In the genomic region with DNA sequence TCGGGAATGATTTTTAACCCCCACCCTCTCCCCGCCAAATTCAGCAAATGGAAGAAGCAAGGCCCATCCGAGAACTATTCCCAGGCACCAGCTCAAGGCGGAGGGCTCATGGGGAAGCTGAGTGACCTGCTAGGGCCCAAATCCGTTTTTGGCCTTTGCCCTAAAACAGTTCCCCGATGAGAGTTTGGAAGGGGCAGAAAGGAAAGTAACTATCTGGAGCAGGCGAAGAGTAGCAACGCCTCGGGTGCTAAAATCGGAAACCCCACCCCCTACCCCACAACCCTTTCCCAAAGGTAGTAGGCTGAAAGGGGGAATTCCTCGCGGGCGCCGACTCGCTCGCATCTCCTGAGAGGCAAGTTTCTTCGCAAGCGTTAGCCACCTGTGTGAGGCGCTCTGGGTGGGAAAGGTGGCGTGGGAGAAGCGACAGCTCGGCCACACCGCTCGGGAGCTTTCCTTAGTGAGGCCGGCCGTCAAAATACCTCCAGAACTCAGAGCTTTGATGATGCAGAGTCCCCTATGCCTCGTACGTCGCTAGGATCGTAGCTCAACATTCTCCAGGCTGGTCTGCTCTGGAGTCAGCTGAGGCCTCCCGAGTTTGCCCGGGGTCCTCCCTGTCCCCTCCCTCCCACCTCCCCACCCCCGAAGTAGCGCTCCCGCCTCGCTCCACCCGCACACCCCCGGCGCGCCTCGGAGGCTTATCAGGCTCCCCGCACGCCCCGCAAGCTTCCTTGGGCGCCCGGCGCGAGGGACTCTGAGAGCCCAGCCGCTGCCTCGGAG, we compare ENCODE assay signal across 1 cellular context.
TF ChIP-seq lines count a peak whose summit lies in the region.

No MANE protein-coding gene starts in this region.

TF ChIP-seq in HEK293, 187 proteins besides CTCF, POLR2A, EP300 and RAD21 (continued from another document):
- TF ChIP-seq, protein P1, sequence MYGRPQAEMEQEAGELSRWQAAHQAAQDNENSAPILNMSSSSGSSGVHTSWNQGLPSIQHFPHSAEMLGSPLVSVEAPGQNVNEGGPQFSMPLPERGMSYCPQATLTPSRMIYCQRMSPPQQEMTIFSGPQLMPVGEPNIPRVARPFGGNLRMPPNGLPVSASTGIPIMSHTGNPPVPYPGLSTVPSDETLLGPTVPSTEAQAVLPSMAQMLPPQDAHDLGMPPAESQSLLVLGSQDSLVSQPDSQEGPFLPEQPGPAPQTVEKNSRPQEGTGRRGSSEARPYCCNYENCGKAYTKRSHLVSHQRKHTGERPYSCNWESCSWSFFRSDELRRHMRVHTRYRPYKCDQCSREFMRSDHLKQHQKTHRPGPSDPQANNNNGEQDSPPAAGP (tag by site-specific recombination; IDR thresholded peaks at IDR 0.05) = 0 out of 2 replicates have a peak, but pooled peaks have one; percentile 19
- TF ChIP-seq PRDM1 (tag by site-specific recombination; IDR thresholded peaks at IDR 0.05) (peak; percentile 85), KLF1 (tag by site-specific recombination; IDR thresholded peaks at IDR 0.05) (peak; percentile 45), ZBTB20 (tag by site-specific recombination; IDR thresholded peaks at IDR 0.05) (peak; percentile 49; the same call in 1 of the 2 replicates), ZNF292 (tag by site-specific recombination; IDR thresholded peaks at IDR 0.05; ENCODE audit: borderline replicate concordance, low read depth) (no peak), ZNF510 (tag by site-specific recombination; IDR thresholded peaks at IDR 0.05; ENCODE audit: insufficient replicate concordance) (no peak), ZNF341 (tag by site-specific recombination; IDR thresholded peaks at IDR 0.05; ENCODE audit: low read depth) (no peak), ZNF600 (tag by site-specific recombination; IDR thresholded peaks at IDR 0.05) (peak; percentile 71), KLF9 (tag by site-specific recombination; IDR thresholded peaks at IDR 0.05; ENCODE audit: low read depth) (0 out of 2 replicates have a peak, but pooled peaks have one; percentile 20), ZNF335 (tag by site-specific recombination; conservative IDR thresholded peaks at IDR 0.05) (peak; percentile 86), ZBTB8A (tag by site-specific recombination; IDR thresholded peaks at IDR 0.05) (peak; percentile 49), EGR2 (tag by site-specific recombination; IDR thresholded peaks at IDR 0.05; ENCODE audit: low read depth) (peak; percentile 78), ZFHX2 (tag by site-specific recombination; conservative IDR thresholded peaks at IDR 0.05) (peak; percentile 87), ZNF843 (tag by site-specific recombination; IDR thresholded peaks at IDR 0.05) (no peak), ZNF391 (tag by site-specific recombination; IDR thresholded peaks at IDR 0.05; ENCODE audit: borderline replicate concordance, low read depth) (no peak), ZBTB7A (tag by site-specific recombination; IDR thresholded peaks at IDR 0.05; ENCODE audit: low read depth) (no peak), KLF8 (tag by site-specific recombination; IDR thresholded peaks at IDR 0.05) (peak; percentile 85; the same call in 1 of the 2 replicates)
- TF ChIP-seq, protein P2, sequence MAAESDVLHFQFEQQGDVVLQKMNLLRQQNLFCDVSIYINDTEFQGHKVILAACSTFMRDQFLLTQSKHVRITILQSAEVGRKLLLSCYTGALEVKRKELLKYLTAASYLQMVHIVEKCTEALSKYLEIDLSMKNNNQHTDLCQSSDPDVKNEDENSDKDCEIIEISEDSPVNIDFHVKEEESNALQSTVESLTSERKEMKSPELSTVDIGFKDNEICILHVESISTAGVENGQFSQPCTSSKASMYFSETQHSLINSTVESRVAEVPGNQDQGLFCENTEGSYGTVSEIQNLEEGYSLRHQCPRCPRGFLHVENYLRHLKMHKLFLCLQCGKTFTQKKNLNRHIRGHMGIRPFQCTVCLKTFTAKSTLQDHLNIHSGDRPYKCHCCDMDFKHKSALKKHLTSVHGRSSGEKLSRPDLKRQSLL (tag by site-specific recombination; IDR thresholded peaks at IDR 0.05) = peak; percentile 63; the same call in 1 of the 2 replicates
- TF ChIP-seq, protein P3, sequence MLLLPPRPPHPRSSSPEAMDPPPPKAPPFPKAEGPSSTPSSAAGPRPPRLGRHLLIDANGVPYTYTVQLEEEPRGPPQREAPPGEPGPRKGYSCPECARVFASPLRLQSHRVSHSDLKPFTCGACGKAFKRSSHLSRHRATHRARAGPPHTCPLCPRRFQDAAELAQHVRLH (tag by site-specific recombination; IDR thresholded peaks at IDR 0.05) = peak; percentile 83
- TF ChIP-seq, protein P4, sequence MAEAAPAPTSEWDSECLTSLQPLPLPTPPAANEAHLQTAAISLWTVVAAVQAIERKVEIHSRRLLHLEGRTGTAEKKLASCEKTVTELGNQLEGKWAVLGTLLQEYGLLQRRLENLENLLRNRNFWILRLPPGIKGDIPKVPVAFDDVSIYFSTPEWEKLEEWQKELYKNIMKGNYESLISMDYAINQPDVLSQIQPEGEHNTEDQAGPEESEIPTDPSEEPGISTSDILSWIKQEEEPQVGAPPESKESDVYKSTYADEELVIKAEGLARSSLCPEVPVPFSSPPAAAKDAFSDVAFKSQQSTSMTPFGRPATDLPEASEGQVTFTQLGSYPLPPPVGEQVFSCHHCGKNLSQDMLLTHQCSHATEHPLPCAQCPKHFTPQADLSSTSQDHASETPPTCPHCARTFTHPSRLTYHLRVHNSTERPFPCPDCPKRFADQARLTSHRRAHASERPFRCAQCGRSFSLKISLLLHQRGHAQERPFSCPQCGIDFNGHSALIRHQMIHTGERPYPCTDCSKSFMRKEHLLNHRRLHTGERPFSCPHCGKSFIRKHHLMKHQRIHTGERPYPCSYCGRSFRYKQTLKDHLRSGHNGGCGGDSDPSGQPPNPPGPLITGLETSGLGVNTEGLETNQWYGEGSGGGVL (tag by site-specific recombination; IDR thresholded peaks at IDR 0.05) = peak; percentile 66
- TF ChIP-seq, protein P5, sequence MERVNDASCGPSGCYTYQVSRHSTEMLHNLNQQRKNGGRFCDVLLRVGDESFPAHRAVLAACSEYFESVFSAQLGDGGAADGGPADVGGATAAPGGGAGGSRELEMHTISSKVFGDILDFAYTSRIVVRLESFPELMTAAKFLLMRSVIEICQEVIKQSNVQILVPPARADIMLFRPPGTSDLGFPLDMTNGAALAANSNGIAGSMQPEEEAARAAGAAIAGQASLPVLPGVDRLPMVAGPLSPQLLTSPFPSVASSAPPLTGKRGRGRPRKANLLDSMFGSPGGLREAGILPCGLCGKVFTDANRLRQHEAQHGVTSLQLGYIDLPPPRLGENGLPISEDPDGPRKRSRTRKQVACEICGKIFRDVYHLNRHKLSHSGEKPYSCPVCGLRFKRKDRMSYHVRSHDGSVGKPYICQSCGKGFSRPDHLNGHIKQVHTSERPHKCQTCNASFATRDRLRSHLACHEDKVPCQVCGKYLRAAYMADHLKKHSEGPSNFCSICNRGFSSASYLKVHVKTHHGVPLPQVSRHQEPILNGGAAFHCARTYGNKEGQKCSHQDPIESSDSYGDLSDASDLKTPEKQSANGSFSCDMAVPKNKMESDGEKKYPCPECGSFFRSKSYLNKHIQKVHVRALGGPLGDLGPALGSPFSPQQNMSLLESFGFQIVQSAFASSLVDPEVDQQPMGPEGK (tag by site-specific recombination; IDR thresholded peaks at IDR 0.05) = peak; percentile 29; the same call in 1 of the 2 replicates
